1 cellular context compared by ENCODE assay signal in genomic region chr19:39539519-39540332, GRCh38.
TF ChIP-seq lines count a peak whose summit lies in the region.

A gene with protein sequence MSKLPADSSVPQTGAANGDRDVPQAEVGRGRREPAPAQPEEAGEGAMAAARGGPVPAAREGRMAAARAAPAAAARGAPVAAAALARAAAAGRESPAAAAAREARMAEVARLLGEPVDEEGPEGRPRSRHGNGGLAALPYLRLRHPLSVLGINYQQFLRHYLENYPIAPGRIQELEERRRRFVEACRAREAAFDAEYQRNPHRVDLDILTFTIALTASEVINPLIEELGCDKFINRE (minus strand): TSS chr19:39540161. CDS start chr19:39540079, 82 bp downstream.

TF ChIP-seq in K562, 482 proteins besides CTCF, POLR2A, EP300 and RAD21 (continued from another document):
- TF ChIP-seq, protein P1, sequence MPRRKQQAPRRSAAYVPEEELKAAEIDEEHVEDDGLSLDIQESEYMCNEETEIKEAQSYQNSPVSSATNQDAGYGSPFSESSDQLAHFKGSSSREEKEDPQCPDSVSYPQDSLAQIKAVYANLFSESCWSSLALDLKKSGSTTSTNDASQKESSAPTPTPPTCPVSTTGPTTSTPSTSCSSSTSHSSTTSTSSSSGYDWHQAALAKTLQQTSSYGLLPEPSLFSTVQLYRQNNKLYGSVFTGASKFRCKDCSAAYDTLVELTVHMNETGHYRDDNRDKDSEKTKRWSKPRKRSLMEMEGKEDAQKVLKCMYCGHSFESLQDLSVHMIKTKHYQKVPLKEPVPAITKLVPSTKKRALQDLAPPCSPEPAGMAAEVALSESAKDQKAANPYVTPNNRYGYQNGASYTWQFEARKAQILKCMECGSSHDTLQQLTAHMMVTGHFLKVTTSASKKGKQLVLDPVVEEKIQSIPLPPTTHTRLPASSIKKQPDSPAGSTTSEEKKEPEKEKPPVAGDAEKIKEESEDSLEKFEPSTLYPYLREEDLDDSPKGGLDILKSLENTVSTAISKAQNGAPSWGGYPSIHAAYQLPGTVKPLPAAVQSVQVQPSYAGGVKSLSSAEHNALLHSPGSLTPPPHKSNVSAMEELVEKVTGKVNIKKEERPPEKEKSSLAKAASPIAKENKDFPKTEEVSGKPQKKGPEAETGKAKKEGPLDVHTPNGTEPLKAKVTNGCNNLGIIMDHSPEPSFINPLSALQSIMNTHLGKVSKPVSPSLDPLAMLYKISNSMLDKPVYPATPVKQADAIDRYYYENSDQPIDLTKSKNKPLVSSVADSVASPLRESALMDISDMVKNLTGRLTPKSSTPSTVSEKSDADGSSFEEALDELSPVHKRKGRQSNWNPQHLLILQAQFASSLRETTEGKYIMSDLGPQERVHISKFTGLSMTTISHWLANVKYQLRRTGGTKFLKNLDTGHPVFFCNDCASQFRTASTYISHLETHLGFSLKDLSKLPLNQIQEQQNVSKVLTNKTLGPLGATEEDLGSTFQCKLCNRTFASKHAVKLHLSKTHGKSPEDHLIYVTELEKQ (CRISPR knock-in tag; IDR thresholded peaks at IDR 0.05), result no peak
- peak in 1 of 2 experiments; percentile 26; a peak in 1 of 3 replicates for TF ChIP-seq CBX3 (IDR thresholded peaks at IDR 0.05; ENCODE audit: borderline replicate concordance in 1 of 2, low read length in 2 of 2)
- TF ChIP-seq, protein P2, sequence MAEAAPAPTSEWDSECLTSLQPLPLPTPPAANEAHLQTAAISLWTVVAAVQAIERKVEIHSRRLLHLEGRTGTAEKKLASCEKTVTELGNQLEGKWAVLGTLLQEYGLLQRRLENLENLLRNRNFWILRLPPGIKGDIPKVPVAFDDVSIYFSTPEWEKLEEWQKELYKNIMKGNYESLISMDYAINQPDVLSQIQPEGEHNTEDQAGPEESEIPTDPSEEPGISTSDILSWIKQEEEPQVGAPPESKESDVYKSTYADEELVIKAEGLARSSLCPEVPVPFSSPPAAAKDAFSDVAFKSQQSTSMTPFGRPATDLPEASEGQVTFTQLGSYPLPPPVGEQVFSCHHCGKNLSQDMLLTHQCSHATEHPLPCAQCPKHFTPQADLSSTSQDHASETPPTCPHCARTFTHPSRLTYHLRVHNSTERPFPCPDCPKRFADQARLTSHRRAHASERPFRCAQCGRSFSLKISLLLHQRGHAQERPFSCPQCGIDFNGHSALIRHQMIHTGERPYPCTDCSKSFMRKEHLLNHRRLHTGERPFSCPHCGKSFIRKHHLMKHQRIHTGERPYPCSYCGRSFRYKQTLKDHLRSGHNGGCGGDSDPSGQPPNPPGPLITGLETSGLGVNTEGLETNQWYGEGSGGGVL (CRISPR knock-in tag; IDR thresholded peaks at IDR 0.05), result no peak
- peak; percentile 88 for TF ChIP-seq RBFOX2 (IDR thresholded peaks at IDR 0.05; ENCODE audit: low read depth, low read length)
TF ChIP-seq in K562: peak in this region for 82.
